In genomic region chr6:133623621-133624020, GRCh38 we compare ENCODE assay signal across 15 cellular contexts.
"Had no signal": no experiment of that assay in that cellular context is flagged by ENCODE, and none has a peak within 500 bp of the region (broad histone marks: within the 10 kb centered on the region; RNA-seq: fewer than 3 reads in every experiment).

No MANE protein-coding gene starts in this region.

- H3K27ac Mint-ChIP-seq: activated CD8-positive, alpha-beta T cell treated with anti-CD3 and anti-CD28 coated beads for 36 hours; naive thymus-derived CD4-positive, alpha-beta T cell; T-cell had no signal

- H3K9me3 Mint-ChIP-seq: activated CD8-positive, alpha-beta T cell treated with anti-CD3 and anti-CD28 coated beads for 36 hours had no signal

- H3K27me3 Mint-ChIP-seq: activated CD8-positive, alpha-beta T cell treated with anti-CD3 and anti-CD28 coated beads for 36 hours; T-cell had no signal

- ATAC-seq: activated CD8-positive, alpha-beta T cell treated with anti-CD3 and anti-CD28 coated beads for 36 hours; naive thymus-derived CD4-positive, alpha-beta T cell; right lobe of liver; T-cell had no signal

- DNase-seq: activated CD8-positive, alpha-beta memory T cell treated with anti-CD3 and anti-CD28 coated beads, Interleukin-2, amount 50 U/mL, for 4 hours; activated CD8-positive, alpha-beta T cell treated with anti-CD3 and anti-CD28 coated beads for 36 hours; activated naive CD4-positive, alpha-beta T cell; caudate nucleus; cortex of kidney; erythroblast; naive thymus-derived CD4-positive, alpha-beta T cell; right lobe of liver; stimulated activated CD4-positive, alpha-beta T cell treated with anti-CD3 and anti-CD28 coated beads, Interleukin-2, amount 100 ng/mL, for 48 hours; stimulated activated naive CD4-positive, alpha-beta T cell treated with Interleukin-2 at 50 U/mL for 16 hours; T-cell; T1000 had no signal

- H3K4me3 Mint-ChIP-seq: activated CD8-positive, alpha-beta T cell treated with anti-CD3 and anti-CD28 coated beads for 36 hours; naive thymus-derived CD4-positive, alpha-beta T cell; T-cell had no signal

- H3K4me3 ChIP-seq: ascending aorta, prostate gland, right lobe of liver, suprapubic skin had no signal

- H3K4me1 Mint-ChIP-seq: naive thymus-derived CD4-positive, alpha-beta T cell; T-cell had no signal

- H3K36me3 Mint-ChIP-seq: naive thymus-derived CD4-positive, alpha-beta T cell; T-cell had no signal
